ENCODE assay signal across 8 cellular contexts in genomic region chr6:44265003-44265842, GRCh38. TPM values are rescaled to one million over a fixed set of nuclear protein-coding genes. Genes with fewer than 3 reads are reported as not detected.
DNase-seq lines count a peak whose midpoint lies in the region; ATAC-seq and TF ChIP-seq lines count a peak whose summit lies in the region.

TSS of gene NFKBIE (minus strand) at chr6:44265551. CDS start at chr6:44265346, 205 bp downstream.

- H3K4me1 Mint-ChIP-seq in chondrocyte (ENCODE audit: low read depth) = peaks cover 36% of the 10 kb centered on the region

- no TSS peak for BruUV-seq in A673 (replicated peaks; lab: Mats Ljungman, UMichigan)

- H3K36me3 ChIP-seq in A673 (ENCODE audit: insufficient read depth, low read length, poor library complexity, severe bottlenecking) = no peaks in the 10 kb centered on the region

- peaks cover 15% of the 10 kb centered on the region for H3K27me3 Mint-ChIP-seq in chondrocyte (ENCODE audit: low read depth)

- peak; percentile 25 for ATAC-seq in GM18861 (IDR thresholded peaks at IDR 0.05; ENCODE audit: unreplicated experiment)
- ATAC-seq in HG03159 (IDR thresholded peaks at IDR 0.05; ENCODE audit: unreplicated experiment) = peak; percentile 46

- peaks cover 25% of the 10 kb centered on the region for H3K4me1 ChIP-seq in A673 (ENCODE audit: insufficient read depth, low read length, poor library complexity, severe bottlenecking)

- DNase-seq in A673 (ENCODE audit: low spot score) = peak; percentile 91
- DNase-seq in NCI-H446 treated with DMSO at 0.1 percent for 48 hours (lab: John Stamatoyannopoulos, UW) = peak; percentile 31
- DNase-seq in activated CD4-positive, alpha-beta T cell treated with anti-CD3 and anti-CD28 coated beads for 24 hours (ENCODE audit: low read depth in 2 of 2) = peak; percentile 94 to 95
- DNase-seq in chondrocyte (ENCODE audit: low spot score) = peak; percentile 95
- DNase-seq in kidney glomerular epithelial cell (lab: John Stamatoyannopoulos, UW) = peak; percentile 88
- peak; percentile 88 to 98 for DNase-seq in stimulated activated CD4-positive, alpha-beta T cell treated with anti-CD3 and anti-CD28 coated beads, Interleukin-1b, Interleukin-23, amount 100 ng/mL, for 1 hour (ENCODE audit: low read depth in 2 of 2)

- CTCF ChIA-PET in A673 (lab: Charles Lee) = interaction anchor here (0.7 kb wide), 1 partner anchor 169 kb away, joined by 7 read pairs; no protein-coding TSS in a partner anchor

- H3K4me3 ChIP-seq in A673 (ENCODE audit: low read depth, low read length, poor library complexity, severe bottlenecking) = peak within 1 kb of the TSS; percentile 94

- no peaks in the 10 kb centered on the region for H3K9me3 Mint-ChIP-seq in chondrocyte (ENCODE audit: low read depth)

- TF ChIP-seq CTCF in A673 (conservative IDR thresholded peaks at IDR 0.05; ENCODE audit: low read depth, low read length) (peak; percentile 59), chondrocyte (IDR thresholded peaks at IDR 0.05) (peak; percentile 77)

- peak within 1 kb of the TSS; percentile 79 for H3K27ac ChIP-seq in A673 (ENCODE audit: low read depth, low read length, poor library complexity, severe bottlenecking)

- peak within 1 kb of the TSS; percentile 84 for H3K27ac Mint-ChIP-seq in chondrocyte (ENCODE audit: unreplicated experiment)

- peak within 1 kb of the TSS; percentile 84 for H3K4me3 Mint-ChIP-seq in chondrocyte (ENCODE audit: unreplicated experiment)

- H3K9me3 ChIP-seq in A673 (ENCODE audit: low read depth, low read length, poor library complexity, severe bottlenecking) = no peaks in the 10 kb centered on the region

- H3K27me3 ChIP-seq in A673 (replicated peaks; ENCODE audit: insufficient read depth, low read depth, low read length, poor library complexity) = no peaks in the 10 kb centered on the region

- POLR2A ChIA-PET in A673 (lab: Charles Lee; ENCODE audit: low non-redundant PET) = no interaction called here

- intact Hi-C loops in A673 (cut with micrococcal nuclease; ENCODE audit: unreplicated experiment) = loop anchor here (5.0 kb wide), 1 partner anchor 192 kb away; no protein-coding TSS in a partner anchor

- H3K36me3 Mint-ChIP-seq in chondrocyte (ENCODE audit: low read depth) = no peaks in the 10 kb centered on the region

RNA-seq across cellular contexts. Expression of gene NFKBIE, which starts in this region (rescaled TPM):
- 5.2 and 10.5 TPM in 2 replicates for total RNA-seq in A673 (2021)
- 3.0 to 7.0 TPM (median 6.2 TPM) in 3 replicates for total RNA-seq in chondrocyte

Comparison
In these comparisons a context has a peak if more than half of its experiments do, and no peak if none do; other contexts are left out.
1. Peak in every context shown above with its lines: DNase-seq, ATAC-seq, H3K4me3 ChIP-seq and H3K27ac ChIP-seq.
2. DNase-seq: peak in every context shown above with its lines; median percentile 95 in chondrocyte; 94 in activated CD4-positive, alpha-beta T cell treated with anti-CD3 and anti-CD28 coated beads for 24 hours; 93 in stimulated activated CD4-positive, alpha-beta T cell treated with anti-CD3 and anti-CD28 coated beads, Interleukin-1b, Interleukin-23, amount 100 ng/mL, for 1 hour; 91 in A673; 88 in kidney glomerular epithelial cell; 31 in NCI-H446 treated with DMSO at 0.1 percent for 48 hours.